ENCODE assay signal across 8 cellular contexts in genomic region chr1:172343246-172344099, GRCh38.
DNase-seq lines count a peak whose midpoint lies in the region; ATAC-seq, FAIRE-seq and TF ChIP-seq lines count a peak whose summit lies in the region.

No MANE protein-coding gene starts in this region.

- no peaks in the 10 kb centered on the region for H3K36me3 Mint-ChIP-seq in endodermal cell (ENCODE audit: low read depth)

- H3K4me3 Mint-ChIP-seq in endodermal cell: no peak overlapping the region

- 82 to 93% methylated on average over 3 to 10 of the region's 10 CpGs for WGBS in endodermal cell (ENCODE audit: insufficient coverage in 1 of 2, insufficient read length in 1 of 2), 2 experiments
- WGBS in HepG2 (ENCODE audit: low lambda C conversion rate): 30% methylated on average over 10 of the region's 10 CpGs

- intact Hi-C loops in HepG2 (cut with micrococcal nuclease; ENCODE audit: unreplicated experiment): no loop called here

- no peak overlapping the region for H3K4me2 ChIP-seq in HepG2 (ENCODE audit: low read depth, low read length)

- TF ChIP-seq RAD21 in HepG2 (CRISPR knock-in tag; IDR thresholded peaks at IDR 0.05): no peak

- H3K4me3 ChIP-seq in endodermal cell (ENCODE audit: low read length) (no peak overlapping the region), retinal pigment epithelial cell (ENCODE audit: low read length) (peak overlapping the region; percentile 21), HepG2 (replicated peaks in 1 of 3; ENCODE audit: insufficient read depth in 1 of 3, low read depth in 2 of 3, low read length in 3 of 3) (no peak overlapping the region)

- TF ChIP-seq POLR2A in HepG2 (IDR thresholded peaks at IDR 0.05; ENCODE audit: insufficient read depth in 1 of 2, low read depth in 2 of 2, low read length in 2 of 2): no peak

- H3K9me3 ChIP-seq in endodermal cell (ENCODE audit: control insufficient read depth, low read length): peaks cover 14% of the 10 kb centered on the region
- peaks cover 7% of the 10 kb centered on the region; the same call in 1 of the 2 replicates for H3K9me3 ChIP-seq in HepG2 (ENCODE audit: low read length)

- peak; percentile 28 for DNase-seq in NCI-H69 (lab: John Stamatoyannopoulos, UW)
- DNase-seq in endodermal cell: no peak
- DNase-seq in retinal pigment epithelial cell (ENCODE audit: low read depth): no peak
- DNase-seq in HepG2 (ENCODE audit: low spot score): no peak
- no peak for DNase-seq in UCSD-AML1 (lab: John Stamatoyannopoulos, UW; ENCODE audit: unreplicated experiment)
- no peak for DNase-seq in putamen (ENCODE audit: low spot score)

- H3K79me2 ChIP-seq in HepG2 (ENCODE audit: insufficient read depth, low read length): no peaks in the 10 kb centered on the region

- H3K27me3 ChIP-seq in endodermal cell (ENCODE audit: control insufficient read depth, insufficient read depth, low read length, poor library complexity, severe bottlenecking) (no peaks in the 10 kb centered on the region), HepG2 (ENCODE audit: control insufficient read depth in 1 of 2, insufficient read depth in 2 of 2, low read length in 2 of 2) (0 out of 5 replicates have a peak, but pooled peaks cover 0 to 4% of the 10 kb centered on the region in 2 experiments)

- H3K27me3 Mint-ChIP-seq in endodermal cell (ENCODE audit: insufficient read depth): no peaks in the 10 kb centered on the region

- no peak overlapping the region for H3K9ac ChIP-seq in endodermal cell (ENCODE audit: extremely low read depth, low read length, poor library complexity, severe bottlenecking)
- H3K9ac ChIP-seq in HepG2 (ENCODE audit: insufficient read depth, low read depth, low read length): no peak overlapping the region

- TF ChIP-seq EP300 in HepG2 (IDR thresholded peaks at IDR 0.05; ENCODE audit: low read depth in 2 of 2, low read length in 2 of 2) (no peak), HepG2 (CRISPR knock-in tag; IDR thresholded peaks at IDR 0.05; ENCODE audit: borderline replicate concordance) (no peak)

- CTCF ChIA-PET in HepG2 (lab: Yijun Ruan, JAX; ENCODE audit: low intra/inter-chr PET ratio, low total read pairs): no interaction called here

- peak overlapping the region; percentile 14 for H3K27ac Mint-ChIP-seq in endodermal cell

- H3K4me1 ChIP-seq in endodermal cell (ENCODE audit: control insufficient read depth, insufficient read depth, low read length): peaks cover 2% of the 10 kb centered on the region
- H3K4me1 ChIP-seq in HepG2 (ENCODE audit: insufficient read depth, low read length): no peaks in the 10 kb centered on the region

- no peak for FAIRE-seq in HepG2 (lab: Jason Lieb, UNC)

- H2AFZ ChIP-seq in HepG2 (ENCODE audit: low read length): no peak overlapping the region

- TF ChIP-seq CTCF in endodermal cell (conservative IDR thresholded peaks at IDR 0.05): no peak
- no peak for TF ChIP-seq CTCF in retinal pigment epithelial cell (conservative IDR thresholded peaks at IDR 0.05; ENCODE audit: low read depth, low read length)
- no peak for TF ChIP-seq CTCF in HepG2 (CRISPR knock-in tag; IDR thresholded peaks at IDR 0.05)

- ATAC-seq in GM18909 (IDR thresholded peaks at IDR 0.05; ENCODE audit: poor library complexity, unreplicated experiment): peak; percentile 25
- ATAC-seq in HepG2: no peak
- ATAC-seq in HG02981 (IDR thresholded peaks at IDR 0.05; ENCODE audit: unreplicated experiment): no peak

- BruUV-seq in HepG2 (replicated peaks; lab: Mats Ljungman, UMichigan): no TSS peak

- H3K9me3 Mint-ChIP-seq in endodermal cell: peaks cover 23% of the 10 kb centered on the region

- H3K27ac ChIP-seq in endodermal cell (ENCODE audit: low read depth, low read length): no peak overlapping the region
- H3K27ac ChIP-seq in HepG2 (ENCODE audit: extremely low read length, insufficient read depth, low read length): no peak overlapping the region

- in situ Hi-C loops in HepG2 (cut with HindIII; ENCODE audit: extremely low pct_ligation_motif_present, low pct_unique_long_range_greater_than_20kb): no loop called here

- H3K36me3 ChIP-seq in endodermal cell (ENCODE audit: control insufficient read depth, insufficient read depth, low read length) (no peaks in the 10 kb centered on the region), HepG2 (replicated peaks in 1 of 2; ENCODE audit: control insufficient read depth in 1 of 2, insufficient read depth in 2 of 2, low read length in 2 of 2) (no peaks in the 10 kb centered on the region)

- POLR2A ChIA-PET in HepG2 (lab: Yijun Ruan, JAX): no interaction called here

- H3K4me1 Mint-ChIP-seq in endodermal cell: peaks cover 19% of the 10 kb centered on the region

- no peaks in the 10 kb centered on the region for H4K20me1 ChIP-seq in HepG2 (ENCODE audit: insufficient read depth, low read length)

TF ChIP-seq in HepG2, 621 proteins besides CTCF, POLR2A, EP300 and RAD21:
- TF ChIP-seq ELF3 (CRISPR knock-in tag; IDR thresholded peaks at IDR 0.05): no peak
- TF ChIP-seq ZFYVE20 (CRISPR knock-in tag; IDR thresholded peaks at IDR 0.05; ENCODE audit: borderline replicate concordance, low read depth): no peak
